Comparison of ENCODE assay signal across 1 cellular context in the genomic region with DNA sequence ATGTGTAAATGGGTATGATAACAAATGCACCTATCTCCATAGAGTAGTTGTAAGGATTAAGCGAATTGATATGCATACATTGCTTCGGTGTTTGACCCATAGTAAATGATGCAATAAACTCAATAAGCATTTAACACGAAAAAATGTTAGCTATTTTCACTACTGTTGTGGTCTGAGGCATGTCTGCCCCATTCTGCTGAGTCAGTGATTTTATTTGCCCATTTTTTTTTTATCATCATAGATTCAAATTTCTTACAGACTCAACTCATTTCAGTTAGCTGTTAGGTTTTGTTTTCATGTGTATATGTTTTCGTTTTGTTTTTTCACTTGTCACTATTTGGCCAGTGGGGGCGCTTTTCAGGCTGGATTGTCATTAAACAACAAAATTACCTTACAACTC.
TF ChIP-seq lines count a peak whose summit lies in the region.

No MANE protein-coding gene starts in this region.

TF ChIP-seq in HCT116, 20 proteins besides CTCF, POLR2A, EP300 and RAD21:
- TF ChIP-seq JUND (IDR thresholded peaks at IDR 0.05) = no peak
- TF ChIP-seq, protein P1, sequence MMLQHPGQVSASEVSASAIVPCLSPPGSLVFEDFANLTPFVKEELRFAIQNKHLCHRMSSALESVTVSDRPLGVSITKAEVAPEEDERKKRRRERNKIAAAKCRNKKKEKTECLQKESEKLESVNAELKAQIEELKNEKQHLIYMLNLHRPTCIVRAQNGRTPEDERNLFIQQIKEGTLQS (IDR thresholded peaks at IDR 0.05) = no peak
- no peak for TF ChIP-seq TCF7L2 (IDR thresholded peaks at IDR 0.05; ENCODE audit: borderline replicate concordance, extremely low read depth, insufficient read depth, insufficient read length)
- TF ChIP-seq SRF (IDR thresholded peaks at IDR 0.05; ENCODE audit: low read depth) = no peak
- TF ChIP-seq EZH2 (IDR thresholded peaks at IDR 0.05) = no peak
- no peak for TF ChIP-seq ZNF274 (IDR thresholded peaks at IDR 0.05; ENCODE audit: low read depth, low read length)
